In genomic region chr2:163709270-163709669, GRCh38 we compare ENCODE assay signal across 24 cellular contexts. TPM values are rescaled to one million over a fixed set of nuclear protein-coding genes. Genes with fewer than 3 reads are reported as not detected.
"Had no signal": no experiment of that assay in that cellular context is flagged by ENCODE, and none has a peak within 500 bp of the region (broad histone marks: within the 10 kb centered on the region; RNA-seq: fewer than 3 reads in every experiment).

No MANE protein-coding gene starts in this region.

- H3K27me3 ChIP-seq: breast epithelium had no signal

- H3K4me3 ChIP-seq: breast epithelium had no signal

- H3K36me3 Mint-ChIP-seq: activated CD8-positive, alpha-beta memory T cell treated with anti-CD3 and anti-CD28 coated beads, Interleukin-2, amount 10 ng/mL, durations not matched to agents 7 days and 5 days; activated naive CD4-positive, alpha-beta T cell treated with anti-CD3 and anti-CD28 coated beads, Interleukin-2, amount 50 U/mL, for 24 hours had no signal

- H3K27ac Mint-ChIP-seq: activated CD8-positive, alpha-beta memory T cell treated with anti-CD3 and anti-CD28 coated beads, Interleukin-2, amount 10 ng/mL, durations not matched to agents 7 days and 5 days; activated naive CD4-positive, alpha-beta T cell treated with anti-CD3 and anti-CD28 coated beads, Interleukin-2, amount 50 U/mL, for 24 hours; activated T-cell treated with anti-CD3 and anti-CD28 coated beads, Interleukin-2, amount 50 U/mL, for 24 hours; activated T-helper 1 cell treated with anti-CD3 and anti-CD28 coated beads, Interleukin-12 subunit alpha, Interleukin-12 subunit beta, Interleukin-2, Interleukin-4 antibody, amounts not matched to agents 30 ng/mL and 10 ng/mL and 1 ng/mL, durations not matched to agents 14 hours and 24 hours and 36 hours; T-helper 1 cell treated with Interleukin-12 subunit alpha and Interleukin-12 subunit beta and Interleukin-4 antibody, amounts not matched to agents 30 μg/mL and 1 μg/mL, for 36 hours had no signal

- H3K4me1 Mint-ChIP-seq: activated CD8-positive, alpha-beta memory T cell treated with anti-CD3 and anti-CD28 coated beads, Interleukin-2, amount 10 ng/mL, durations not matched to agents 7 days and 5 days; activated naive CD4-positive, alpha-beta T cell treated with anti-CD3 and anti-CD28 coated beads, Interleukin-2, amount 50 U/mL, for 24 hours; central memory CD8-positive, alpha-beta T cell had no signal

- H3K9me3 Mint-ChIP-seq: activated T-cell treated with anti-CD3 and anti-CD28 coated beads, Interleukin-2, amount 50 U/mL, for 24 hours; activated T-helper 1 cell treated with anti-CD3 and anti-CD28 coated beads, Interleukin-12 subunit alpha, Interleukin-12 subunit beta, Interleukin-2, Interleukin-4 antibody, amounts not matched to agents 30 ng/mL and 10 ng/mL and 1 ng/mL, durations not matched to agents 14 hours and 24 hours and 36 hours; T-helper 1 cell treated with Interleukin-12 subunit alpha and Interleukin-12 subunit beta and Interleukin-4 antibody, amounts not matched to agents 30 μg/mL and 1 μg/mL, for 36 hours had no signal

- H3K4me3 Mint-ChIP-seq: activated CD8-positive, alpha-beta memory T cell treated with anti-CD3 and anti-CD28 coated beads, Interleukin-2, amount 10 ng/mL, durations not matched to agents 7 days and 5 days; activated naive CD4-positive, alpha-beta T cell treated with anti-CD3 and anti-CD28 coated beads, Interleukin-2, amount 50 U/mL, for 24 hours; activated T-cell treated with anti-CD3 and anti-CD28 coated beads, Interleukin-2, amount 50 U/mL, for 24 hours; activated T-helper 1 cell treated with anti-CD3 and anti-CD28 coated beads, Interleukin-12 subunit alpha, Interleukin-12 subunit beta, Interleukin-2, Interleukin-4 antibody, amounts not matched to agents 30 ng/mL and 10 ng/mL and 1 ng/mL, durations not matched to agents 14 hours and 24 hours and 36 hours; central memory CD8-positive, alpha-beta T cell; T-helper 1 cell treated with Interleukin-12 subunit alpha and Interleukin-12 subunit beta and Interleukin-4 antibody, amounts not matched to agents 30 μg/mL and 1 μg/mL, for 36 hours had no signal

- H3K27me3 Mint-ChIP-seq: activated CD8-positive, alpha-beta memory T cell treated with anti-CD3 and anti-CD28 coated beads, Interleukin-2, amount 10 ng/mL, durations not matched to agents 7 days and 5 days; activated naive CD4-positive, alpha-beta T cell treated with anti-CD3 and anti-CD28 coated beads, Interleukin-2, amount 50 U/mL, for 24 hours; activated T-cell treated with anti-CD3 and anti-CD28 coated beads, Interleukin-2, amount 50 U/mL, for 24 hours; central memory CD8-positive, alpha-beta T cell had no signal

- H3K36me3 ChIP-seq: breast epithelium had no signal

- H3K9me3 ChIP-seq: breast epithelium had no signal

- ATAC-seq: activated CD8-positive, alpha-beta memory T cell treated with anti-CD3 and anti-CD28 coated beads, Interleukin-2, amount 10 ng/mL, durations not matched to agents 7 days and 5 days; PC-3 had no signal

- DNase-seq: activated CD4-positive, alpha-beta T cell treated with anti-CD3 and anti-CD28 coated beads for 48 hours; activated CD4-positive, alpha-beta T cell treated with anti-CD3 and anti-CD28 coated beads, Interleukin-2, amount 50 U/mL, for 4 hours; activated CD4-positive, CD25-positive, alpha-beta regulatory T cell treated with anti-CD3 and anti-CD28 coated beads, Interleukin-2, amount 50 U/mL, for 72 hours; activated CD8-positive, alpha-beta memory T cell treated with anti-CD3 and anti-CD28 coated beads, Interleukin-2, amount 10 ng/mL, durations not matched to agents 7 days and 5 days; activated effector memory CD4-positive, alpha-beta T cell treated with Interleukin-2 at 50 U/mL for 16 hours; activated naive CD4-positive, alpha-beta T cell; activated T-cell treated with anti-CD3 and anti-CD28 coated beads, Interleukin-2, amount 50 U/mL, for 24 hours; aorta; Kasumi-1; KBM-7; NCI-H1048; NCI-H1417 treated with DMSO at 0.1 percent for 48 hours; NCI-H1694 treated with DMSO at 0.1 percent for 48 hours; NCI-H2029 treated with DMSO at 0.1 percent for 48 hours; NCI-H446; NCI-H524; NCI-H82; PC-3; SHP77 treated with DMSO at 0.1 percent for 48 hours had no signal

RNA-seq across cellular contexts. Expression of gene FIGN, which starts 26.5 kb away (rescaled TPM):
- total RNA-seq: activated CD8-positive, alpha-beta memory T cell treated with anti-CD3 and anti-CD28 coated beads, Interleukin-2, amount 10 ng/mL, durations not matched to agents 7 days and 5 days; activated T-helper 1 cell treated with anti-CD3 and anti-CD28 coated beads, Interleukin-12 subunit alpha, Interleukin-12 subunit beta, Interleukin-2, Interleukin-4 antibody, amounts not matched to agents 30 ng/mL and 10 ng/mL and 1 ng/mL, durations not matched to agents 14 hours and 24 hours and 36 hours had no signal
